In the genomic region with DNA sequence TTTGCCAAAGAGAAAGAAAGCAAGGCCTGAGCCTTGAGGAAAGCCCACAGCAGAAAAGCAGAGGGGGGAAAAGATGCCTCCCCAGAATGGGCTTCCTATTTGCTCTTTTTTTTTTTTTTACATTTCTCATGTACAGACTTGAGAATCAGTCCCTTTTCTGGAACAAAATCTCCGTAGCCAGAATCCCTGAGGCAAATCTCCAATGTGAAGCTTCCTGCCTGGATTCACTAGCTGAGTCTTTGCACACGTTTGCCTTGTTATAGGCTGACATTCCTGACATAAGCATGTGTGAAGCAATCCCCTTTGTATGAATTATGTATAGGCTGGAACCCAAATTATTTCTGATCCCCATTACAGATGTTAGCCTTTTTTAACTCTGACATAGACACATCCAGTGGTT, we compare ENCODE assay signal across 31 cellular contexts.
"Had no signal": no experiment of that assay in that cellular context is flagged by ENCODE, and none has a peak within 500 bp of the region (broad histone marks: within the 10 kb centered on the region; RNA-seq: fewer than 3 reads in every experiment).

No MANE protein-coding gene starts in this region.

- DNase-seq: activated B cell treated with CpG ODN at 0.5 μM for 24 hours; activated CD4-positive, alpha-beta T cell treated with anti-CD3 and anti-CD28 coated beads for 48 hours; activated CD4-positive, alpha-beta T cell treated with anti-CD3 and anti-CD28 coated beads, Interleukin-2, amount 50 U/mL, for 1 hour; activated CD4-positive, alpha-beta T cell treated with anti-CD3 and anti-CD28 coated beads, Interleukin-2, amount 50 U/mL, for 48 hours; activated CD8-positive, alpha-beta memory T cell treated with anti-CD3 and anti-CD28 coated beads, Interleukin-2, amount 10 ng/mL, durations not matched to agents 7 days and 5 days; activated CD8-positive, alpha-beta memory T cell treated with anti-CD3 and anti-CD28 coated beads, Interleukin-2, amount 50 U/mL, for 4 hours; activated CD8-positive, alpha-beta T cell treated with anti-CD3 and anti-CD28 coated beads, Interleukin-2, amount 10 ng/mL, durations not matched to agents 7 days and 5 days; activated effector memory CD4-positive, alpha-beta T cell treated with anti-CD3 and anti-CD28 coated beads, Interleukin-2, amount 50 U/mL, for 16 hours; activated naive CD4-positive, alpha-beta T cell treated with anti-CD3 and anti-CD28 coated beads for 36 hours; activated naive CD8-positive, alpha-beta T cell treated with anti-CD3 and anti-CD28 coated beads for 36 hours; activated naive CD8-positive, alpha-beta T cell treated with anti-CD3 and anti-CD28 coated beads, Interleukin-2, amount 50 U/mL, for 24 hours; activated T-cell treated with anti-CD3 and anti-CD28 coated beads, Interleukin-2, amount 50 U/mL, for 1 hour; activated T-cell treated with anti-CD3 and anti-CD28 coated beads, Interleukin-2, amount 50 U/mL, for 48 hours; adrenal gland; amygdala; aorta; body of pancreas; dorsolateral prefrontal cortex; effector memory CD4-positive, alpha-beta T cell; endodermal cell; esophagus squamous epithelium; gastrocnemius medialis; glutamatergic neuron; heart left ventricle; SW 1271; T-cell; T1000; WERI-Rb-1 had no signal

- H3K36me3 ChIP-seq: adrenal gland, esophagus squamous epithelium, gastrocnemius medialis, heart left ventricle, WERI-Rb-1 had no signal

- H3K27ac ChIP-seq: adrenal gland, body of pancreas, coronary artery, epithelial cell of prostate, esophagus squamous epithelium, gastrocnemius medialis, heart left ventricle, WERI-Rb-1 had no signal

- H3K4me3 ChIP-seq: adrenal gland, body of pancreas, coronary artery, dorsolateral prefrontal cortex, esophagus squamous epithelium, gastrocnemius medialis, heart left ventricle had no signal

- H3K4me1 ChIP-seq: adrenal gland, body of pancreas, gastrocnemius medialis had no signal

- H3K9me3 ChIP-seq: adrenal gland, body of pancreas, esophagus squamous epithelium, gastrocnemius medialis had no signal

- H3K27me3 ChIP-seq: adrenal gland, body of pancreas, dorsolateral prefrontal cortex, esophagus squamous epithelium, gastrocnemius medialis had no signal

- ATAC-seq: activated CD4-positive, CD25-positive, alpha-beta regulatory T cell treated with anti-CD3 and anti-CD28 coated beads, Interleukin-2, amount 50 U/mL, for 24 hours; activated CD8-positive, alpha-beta memory T cell treated with anti-CD3 and anti-CD28 coated beads, Interleukin-2, amount 10 ng/mL, durations not matched to agents 7 days and 5 days; activated CD8-positive, alpha-beta T cell treated with anti-CD3 and anti-CD28 coated beads, Interleukin-2, amount 10 ng/mL, durations not matched to agents 7 days and 5 days; activated naive CD8-positive, alpha-beta T cell treated with anti-CD3 and anti-CD28 coated beads, Interleukin-2, amount 50 U/mL, for 24 hours; body of pancreas; gastrocnemius medialis; heart left ventricle; T-cell had no signal
